15 cellular contexts compared by ENCODE assay signal in the genomic region with DNA sequence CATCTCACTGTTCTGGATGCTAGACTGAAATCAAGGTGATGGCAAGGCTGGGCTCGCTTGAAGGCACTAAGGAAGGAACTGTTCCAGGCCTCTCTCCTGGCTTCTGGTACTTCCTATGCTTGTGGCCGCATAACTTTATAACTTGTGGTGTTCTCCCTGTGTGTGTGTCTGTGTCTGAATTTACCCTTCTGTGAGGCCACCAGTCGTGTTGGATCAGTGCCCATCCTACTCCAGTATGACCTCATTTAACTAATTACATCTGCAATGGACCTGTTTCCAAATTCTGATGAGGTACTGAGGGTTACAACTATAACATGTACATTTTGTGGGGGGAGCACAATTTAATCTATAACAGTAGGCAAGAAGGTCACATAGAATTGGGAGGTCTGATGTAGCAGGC. TPM values are rescaled to one million over a fixed set of nuclear protein-coding genes. Genes with fewer than 3 reads are reported as not detected.
"Had no signal": no experiment of that assay in that cellular context is flagged by ENCODE, and none has a peak within 500 bp of the region (broad histone marks: within the 10 kb centered on the region; RNA-seq: fewer than 3 reads in every experiment).

No MANE protein-coding gene starts in this region.

- H3K9me3 ChIP-seq: transverse colon had no signal

- H3K4me1 Mint-ChIP-seq: activated B cell treated with CpG ODN at 0.5 μM for 24 hours; activated CD4-positive, alpha-beta T cell treated with anti-CD3 and anti-CD28 coated beads, Interleukin-2, amount 10 ng/mL, durations not matched to agents 24 days and 14 days; stimulated activated naive B cell treated with anti-CD40 and anti-IgM and Interleukin-4, amounts not matched to agents 10 μg/mL and 1 μg/mL and 100 μg/mL, for 72 hours had no signal

- H3K27ac ChIP-seq: transverse colon had no signal

- H3K4me3 Mint-ChIP-seq: activated B cell treated with CpG ODN at 0.5 μM for 24 hours; activated CD4-positive, alpha-beta T cell treated with anti-CD3 and anti-CD28 coated beads, Interleukin-2, amount 10 ng/mL, durations not matched to agents 24 days and 14 days; stimulated activated naive B cell treated with anti-CD40 and anti-IgM and Interleukin-4, amounts not matched to agents 10 μg/mL and 1 μg/mL and 100 μg/mL, for 72 hours had no signal

- H3K36me3 ChIP-seq: transverse colon had no signal

- H3K27me3 ChIP-seq: transverse colon had no signal

- H3K27ac Mint-ChIP-seq: activated B cell treated with CpG ODN at 0.5 μM for 24 hours; activated CD4-positive, alpha-beta T cell treated with anti-CD3 and anti-CD28 coated beads, Interleukin-2, amount 10 ng/mL, durations not matched to agents 24 days and 14 days; activated naive CD4-positive, alpha-beta T cell treated with anti-CD3 and anti-CD28 coated beads, Interleukin-2, amount 50 U/mL, for 72 hours; stimulated activated naive B cell treated with anti-CD40 and anti-IgM and Interleukin-4, amounts not matched to agents 10 μg/mL and 1 μg/mL and 100 μg/mL, for 72 hours had no signal

- DNase-seq: activated B cell treated with CpG ODN at 0.5 μM for 24 hours; activated CD4-positive, alpha-beta T cell treated with anti-CD3 and anti-CD28 coated beads, Interleukin-2, amount 10 ng/mL, durations not matched to agents 24 days and 14 days; activated CD8-positive, alpha-beta memory T cell treated with anti-CD3 and anti-CD28 coated beads for 24 hours; activated effector memory CD4-positive, alpha-beta T cell treated with anti-CD3 and anti-CD28 coated beads, Interleukin-2, amount 50 U/mL, for 16 hours; amygdala; mammary epithelial cell; stimulated activated CD4-positive, alpha-beta T cell treated with anti-CD3 and anti-CD28 coated beads, Interleukin-2, amount 100 ng/mL, for 24 hours; stimulated activated naive B cell treated with anti-CD40 and anti-IgM and Interleukin-4, amounts not matched to agents 10 μg/mL and 1 μg/mL and 100 μg/mL, for 72 hours; substantia nigra; transverse colon had no signal

- H3K4me3 ChIP-seq: transverse colon had no signal

- H3K36me3 Mint-ChIP-seq: activated naive CD4-positive, alpha-beta T cell treated with anti-CD3 and anti-CD28 coated beads, Interleukin-2, amount 50 U/mL, for 72 hours; stimulated activated naive B cell treated with anti-CD40 and anti-IgM and Interleukin-4, amounts not matched to agents 10 μg/mL and 1 μg/mL and 100 μg/mL, for 72 hours had no signal

- H3K9me3 Mint-ChIP-seq: activated B cell treated with CpG ODN at 0.5 μM for 24 hours; activated CD4-positive, alpha-beta T cell treated with anti-CD3 and anti-CD28 coated beads, Interleukin-2, amount 10 ng/mL, durations not matched to agents 24 days and 14 days; activated naive CD4-positive, alpha-beta T cell treated with anti-CD3 and anti-CD28 coated beads, Interleukin-2, amount 50 U/mL, for 72 hours; stimulated activated naive B cell treated with anti-CD40 and anti-IgM and Interleukin-4, amounts not matched to agents 10 μg/mL and 1 μg/mL and 100 μg/mL, for 72 hours had no signal

- ATAC-seq: activated naive CD4-positive, alpha-beta T cell treated with anti-CD3 and anti-CD28 coated beads, Interleukin-2, amount 50 U/mL, for 72 hours; esophagus mucosa; sciatic nerve; stimulated activated naive B cell treated with anti-CD40 and anti-IgM and Interleukin-4, amounts not matched to agents 10 μg/mL and 1 μg/mL and 100 μg/mL, for 72 hours had no signal

RNA-seq across cellular contexts. Expression of a gene that starts 41.6 kb away (rescaled TPM):
- total RNA-seq: activated CD4-positive, alpha-beta T cell treated with anti-CD3 and anti-CD28 coated beads, Interleukin-2, amount 10 ng/mL, durations not matched to agents 24 days and 14 days; activated naive CD4-positive, alpha-beta T cell treated with anti-CD3 and anti-CD28 coated beads, Interleukin-2, amount 50 U/mL, for 72 hours; dermis microvascular lymphatic vessel endothelial cell; pulmonary artery endothelial cell; sciatic nerve had no signal
